2 cellular contexts compared by ENCODE assay signal in the genomic region with DNA sequence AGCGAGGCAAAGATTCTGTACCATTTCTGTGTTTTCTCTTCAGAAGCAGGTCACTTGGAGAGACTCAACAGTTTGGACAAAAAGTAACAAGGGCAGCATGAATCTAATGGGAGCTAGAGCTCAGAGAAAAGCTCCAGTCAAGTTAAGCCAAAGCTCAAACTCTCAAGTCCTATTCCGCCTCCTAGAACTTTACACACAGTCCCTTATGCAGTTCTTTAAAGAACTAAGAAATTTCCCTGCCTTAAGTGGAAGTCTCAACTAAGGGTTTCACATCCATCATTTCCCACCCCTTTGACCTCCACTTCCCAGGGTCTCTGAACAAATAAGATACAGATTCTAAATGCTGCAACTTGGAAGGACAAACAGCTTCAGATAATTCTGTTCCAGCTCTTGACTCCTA.
TF ChIP-seq lines count a peak whose summit lies in the region.

No MANE protein-coding gene starts in this region.

TF ChIP-seq in IMR-90, 13 proteins besides CTCF, POLR2A, EP300 and RAD21:
- TF ChIP-seq, protein P1, sequence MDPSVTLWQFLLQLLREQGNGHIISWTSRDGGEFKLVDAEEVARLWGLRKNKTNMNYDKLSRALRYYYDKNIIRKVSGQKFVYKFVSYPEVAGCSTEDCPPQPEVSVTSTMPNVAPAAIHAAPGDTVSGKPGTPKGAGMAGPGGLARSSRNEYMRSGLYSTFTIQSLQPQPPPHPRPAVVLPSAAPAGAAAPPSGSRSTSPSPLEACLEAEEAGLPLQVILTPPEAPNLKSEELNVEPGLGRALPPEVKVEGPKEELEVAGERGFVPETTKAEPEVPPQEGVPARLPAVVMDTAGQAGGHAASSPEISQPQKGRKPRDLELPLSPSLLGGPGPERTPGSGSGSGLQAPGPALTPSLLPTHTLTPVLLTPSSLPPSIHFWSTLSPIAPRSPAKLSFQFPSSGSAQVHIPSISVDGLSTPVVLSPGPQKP (IDR thresholded peaks at IDR 0.05; ENCODE audit: borderline replicate concordance, low read depth, low read length), result no peak
- TF ChIP-seq MAZ (IDR thresholded peaks at IDR 0.05; ENCODE audit: borderline replicate concordance, low read depth, low read length) (no peak), RFX5 (IDR thresholded peaks at IDR 0.05; ENCODE audit: low read depth, low read length) (no peak), MXI1 (IDR thresholded peaks at IDR 0.05; ENCODE audit: borderline replicate concordance, low read depth, low read length) (no peak), RCOR1 (IDR thresholded peaks at IDR 0.05; ENCODE audit: insufficient replicate concordance, low read length) (no peak), BHLHE40 (IDR thresholded peaks at IDR 0.05; ENCODE audit: low read depth, low read length) (no peak), CHD1 (IDR thresholded peaks at IDR 0.05; ENCODE audit: low read depth, low read length) (no peak), CEBPB (IDR thresholded peaks at IDR 0.05; ENCODE audit: low read depth, low read length) (no peak), FOS (IDR thresholded peaks at IDR 0.05; ENCODE audit: low read depth, low read length) (no peak), SMC3 (IDR thresholded peaks at IDR 0.05; ENCODE audit: low read depth, low read length) (no peak)
- TF ChIP-seq, protein P2, sequence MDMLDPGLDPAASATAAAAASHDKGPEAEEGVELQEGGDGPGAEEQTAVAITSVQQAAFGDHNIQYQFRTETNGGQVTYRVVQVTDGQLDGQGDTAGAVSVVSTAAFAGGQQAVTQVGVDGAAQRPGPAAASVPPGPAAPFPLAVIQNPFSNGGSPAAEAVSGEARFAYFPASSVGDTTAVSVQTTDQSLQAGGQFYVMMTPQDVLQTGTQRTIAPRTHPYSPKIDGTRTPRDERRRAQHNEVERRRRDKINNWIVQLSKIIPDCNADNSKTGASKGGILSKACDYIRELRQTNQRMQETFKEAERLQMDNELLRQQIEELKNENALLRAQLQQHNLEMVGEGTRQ (IDR thresholded peaks at IDR 0.05; ENCODE audit: low read depth, low read length), result no peak

TF ChIP-seq in endothelial cell of umbilical vein, 7 proteins besides CTCF, POLR2A, EP300 and RAD21:
- TF ChIP-seq MYC (IDR thresholded peaks at IDR 0.05; ENCODE audit: low read depth, low read length) (no peak), POLR2AphosphoS5 (IDR thresholded peaks at IDR 0.05; ENCODE audit: insufficient read depth, low read depth, low read length) (no peak), EZH2 (IDR thresholded peaks at IDR 0.05; ENCODE audit: borderline replicate concordance, low read depth, low read length, severe bottlenecking) (no peak), JUN (IDR thresholded peaks at IDR 0.05; ENCODE audit: borderline replicate concordance, insufficient read depth, insufficient read length, low read depth) (no peak), GATA2 (IDR thresholded peaks at IDR 0.05; ENCODE audit: insufficient read depth, insufficient read length, low read depth, low read length) (no peak)
- TF ChIP-seq, protein P3, sequence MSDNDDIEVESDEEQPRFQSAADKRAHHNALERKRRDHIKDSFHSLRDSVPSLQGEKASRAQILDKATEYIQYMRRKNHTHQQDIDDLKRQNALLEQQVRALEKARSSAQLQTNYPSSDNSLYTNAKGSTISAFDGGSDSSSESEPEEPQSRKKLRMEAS (IDR thresholded peaks at IDR 0.05; ENCODE audit: insufficient read depth, insufficient read length), result no peak
